In the genomic region with DNA sequence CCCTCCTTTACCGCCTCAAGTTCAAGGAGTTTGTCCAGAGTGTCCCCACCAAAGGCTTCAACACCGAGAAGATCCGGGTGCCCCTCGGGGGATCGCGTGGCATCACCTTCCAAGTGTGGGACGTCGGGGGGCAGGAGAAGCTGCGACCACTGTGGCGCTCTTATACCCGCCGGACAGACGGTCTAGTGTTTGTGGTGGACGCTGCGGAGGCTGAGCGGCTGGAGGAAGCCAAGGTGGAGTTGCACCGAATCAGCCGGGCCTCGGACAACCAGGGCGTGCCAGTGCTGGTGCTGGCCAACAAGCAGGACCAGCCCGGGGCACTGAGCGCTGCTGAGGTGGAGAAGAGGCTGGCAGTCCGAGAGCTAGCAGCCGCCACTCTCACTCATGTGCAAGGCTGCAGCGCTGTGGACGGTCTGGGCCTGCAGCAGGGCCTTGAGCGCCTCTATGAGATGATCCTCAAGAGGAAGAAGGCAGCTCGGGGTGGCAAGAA, we compare ENCODE assay signal across 9 cellular contexts. TPM values are rescaled to one million over a fixed set of nuclear protein-coding genes. Genes with fewer than 3 reads are reported as not detected.
DNase-seq lines count a peak whose midpoint lies in the region; ATAC-seq, FAIRE-seq and TF ChIP-seq lines count a peak whose summit lies in the region.
"Had no signal": no experiment of that assay in that cellular context is flagged by ENCODE, and none has a peak within 500 bp of the region (broad histone marks: within the 10 kb centered on the region; RNA-seq: fewer than 3 reads in every experiment).

No MANE protein-coding gene starts in this region.

- no peaks in the 10 kb centered on the region for H3K36me3 Mint-ChIP-seq in activated CD8-positive, alpha-beta memory T cell treated with anti-CD3 and anti-CD28 coated beads, Interleukin-2, amount 10 ng/mL, durations not matched to agents 7 days and 5 days

- H3K9me3 ChIP-seq in lower lobe of right lung, result no peaks in the 10 kb centered on the region
- no peaks in the 10 kb centered on the region for H3K9me3 ChIP-seq in tibial artery

- peak overlapping the region; percentile 55 for H3K27ac Mint-ChIP-seq in activated CD8-positive, alpha-beta memory T cell treated with anti-CD3 and anti-CD28 coated beads, Interleukin-2, amount 10 ng/mL, durations not matched to agents 7 days and 5 days

- H3K27me3 ChIP-seq in bronchial epithelial cell (ENCODE audit: control insufficient read depth, insufficient read depth, low read length), result no peaks in the 10 kb centered on the region
- no peaks in the 10 kb centered on the region for H3K27me3 ChIP-seq in lower lobe of right lung (ENCODE audit: low read depth)
- no peaks in the 10 kb centered on the region for H3K27me3 ChIP-seq in tibial artery

- H3K27me3 Mint-ChIP-seq in activated CD8-positive, alpha-beta memory T cell treated with anti-CD3 and anti-CD28 coated beads, Interleukin-2, amount 10 ng/mL, durations not matched to agents 7 days and 5 days, result no peaks in the 10 kb centered on the region

- peaks cover 37% of the 10 kb centered on the region for H3K4me1 ChIP-seq in lower lobe of right lung
- H3K4me1 ChIP-seq in tibial artery, result peaks cover 0 to 41% (median 29%) of the 10 kb centered on the region in 4 donors

- peak overlapping the region; percentile 84 for H3K27ac ChIP-seq in lower lobe of right lung
- peak overlapping the region; percentile 88 to 90 for H3K27ac ChIP-seq in tibial artery

- CTCF ChIA-PET in activated CD8-positive, alpha-beta memory T cell treated with anti-CD3 and anti-CD28 coated beads, Interleukin-2, amount 10 ng/mL, durations not matched to agents 7 days and 5 days (lab: Charles Lee), result interaction anchor here (0.7 to 5.0 kb wide), 9 partner anchors 8 to 87 kb away, joined by 3 to 69 read pairs (median 5); partner anchors contain the start of gene DHX8

- FAIRE-seq in bronchial epithelial cell (lab: Jason Lieb, UNC), result no peak

- H3K9me3 Mint-ChIP-seq in activated CD8-positive, alpha-beta memory T cell treated with anti-CD3 and anti-CD28 coated beads, Interleukin-2, amount 10 ng/mL, durations not matched to agents 7 days and 5 days (ENCODE audit: low read depth), result no peaks in the 10 kb centered on the region

- peaks cover 19% of the 10 kb centered on the region for H3K4me1 Mint-ChIP-seq in activated CD8-positive, alpha-beta memory T cell treated with anti-CD3 and anti-CD28 coated beads, Interleukin-2, amount 10 ng/mL, durations not matched to agents 7 days and 5 days

- no peak for DNase-seq in activated CD8-positive, alpha-beta memory T cell treated with anti-CD3 and anti-CD28 coated beads, Interleukin-2, amount 10 ng/mL, durations not matched to agents 7 days and 5 days
- no peak for DNase-seq in activated CD8-positive, alpha-beta memory T cell treated with anti-CD3 and anti-CD28 coated beads for 24 hours
- DNase-seq in bronchial epithelial cell (ENCODE audit: low read depth) (no peak), lower lobe of right lung (no peak), tibial artery (peak in 1 of 2 donors; percentile 70), NCI-H128 (lab: John Stamatoyannopoulos, UW; ENCODE audit: unreplicated experiment) (no peak)
- DNase-seq in stimulated activated CD4-positive, alpha-beta T cell treated with anti-CD3 and anti-CD28 coated beads, Interleukin-4, amount 100 ng/mL, for 4 hours, result no peak
- DNase-seq: DMS79 treated with DMSO at 0.1 percent for 48 hours had no signal

- TF ChIP-seq CTCF in bronchial epithelial cell (IDR thresholded peaks at IDR 0.05; ENCODE audit: insufficient read depth, low read length, severe bottlenecking) (no peak), lower lobe of right lung (IDR thresholded peaks at IDR 0.05) (no peak), tibial artery (IDR thresholded peaks at IDR 0.05) (no peak)

- H3K4me3 Mint-ChIP-seq in activated CD8-positive, alpha-beta memory T cell treated with anti-CD3 and anti-CD28 coated beads, Interleukin-2, amount 10 ng/mL, durations not matched to agents 7 days and 5 days, result peak overlapping the region; percentile 87

- H3K36me3 ChIP-seq in bronchial epithelial cell (ENCODE audit: control insufficient read depth, insufficient read depth, low read length), result peaks cover 13% of the 10 kb centered on the region
- no peaks in the 10 kb centered on the region for H3K36me3 ChIP-seq in lower lobe of right lung
- no peaks in the 10 kb centered on the region for H3K36me3 ChIP-seq in tibial artery

- peak overlapping the region; percentile 90 for H3K4me3 ChIP-seq in bronchial epithelial cell (ENCODE audit: low read depth, low read length)
- peak overlapping the region; percentile 73 for H3K4me3 ChIP-seq in lower lobe of right lung
- H3K4me3 ChIP-seq in tibial artery, result peak overlapping the region; percentile 76 to 87

- ATAC-seq in activated CD8-positive, alpha-beta memory T cell treated with anti-CD3 and anti-CD28 coated beads, Interleukin-2, amount 10 ng/mL, durations not matched to agents 7 days and 5 days, result no peak
- ATAC-seq in lower lobe of right lung (peak; percentile 2 to 13), HG03095 (IDR thresholded peaks at IDR 0.05; ENCODE audit: unreplicated experiment) (no peak)

- intact Hi-C loops in lower lobe of right lung (cut with DNase I), result no loop called here
- intact Hi-C loops in tibial artery (cut with DNase I; ENCODE audit: low total_unique reads), result no loop called here

RNA-seq across cellular contexts. Expression of gene ARL4D, which starts 1.1 kb away (rescaled TPM):
- 1 to 10 TPM; 2.5 to 3.2 TPM for total RNA-seq in activated CD8-positive, alpha-beta memory T cell treated with anti-CD3 and anti-CD28 coated beads, Interleukin-2, amount 10 ng/mL, durations not matched to agents 7 days and 5 days
- total RNA-seq in bronchial epithelial cell, result 71.1 and 90.3 TPM in 2 replicates
- total RNA-seq in lower lobe of right lung, result 12.9 TPM

Comparison
In these comparisons a context has a peak if more than half of its experiments do, and no peak if none do; other contexts are left out.
1. ATAC-seq: peak in lower lobe of right lung (2 of 2); none in activated CD8-positive, alpha-beta memory T cell treated with anti-CD3 and anti-CD28 coated beads, Interleukin-2, amount 10 ng/mL, durations not matched to agents 7 days and 5 days (single experiment) and HG03095 (single experiment).
2. Peak in every context shown above with its lines, with median percentiles within 50 percentile points of each other: H3K4me3 ChIP-seq.